Comparison of ENCODE assay signal across 20 cellular contexts in genomic region chr2:231877533-231878456, GRCh38. TPM values are rescaled to one million over a fixed set of nuclear protein-coding genes. Genes with fewer than 3 reads are reported as not detected.
A peak's percentile ranks its signal among the peaks of the same experiment; 100 is the strongest.
DNase-seq lines count a peak whose midpoint lies in the region; ATAC-seq, FAIRE-seq and TF ChIP-seq lines count a peak whose summit lies in the region.
"Had no signal": no experiment of that assay in that cellular context is flagged by ENCODE, and none has a peak within 500 bp of the region (broad histone marks: within the 10 kb centered on the region; RNA-seq: fewer than 3 reads in every experiment).

No MANE protein-coding gene starts in this region.

- H3K27ac ChIP-seq in CD4-positive, alpha-beta T cell (ENCODE audit: low read depth, low read length) = no peak overlapping the region

- no peaks in the 10 kb centered on the region for H3K36me3 Mint-ChIP-seq in CD4-positive, alpha-beta T cell (ENCODE audit: low read depth)
- H3K36me3 Mint-ChIP-seq: activated CD8-positive, alpha-beta memory T cell treated with anti-CD3 and anti-CD28 coated beads, Interleukin-2, amount 10 ng/mL, durations not matched to agents 7 days and 5 days; activated naive CD8-positive, alpha-beta T cell treated with anti-CD3 and anti-CD28 coated beads for 36 hours had no signal

- FAIRE-seq in urothelium cell line (lab: Jason Lieb, UNC) = no peak
- FAIRE-seq: GM18507 had no signal

- DNase-seq in activated effector memory CD4-positive, alpha-beta T cell treated with anti-CD3 and anti-CD28 coated beads, Interleukin-2, amount 50 U/mL, for 16 hours = peak; percentile 21
- no peak for DNase-seq in activated effector memory CD4-positive, alpha-beta T cell treated with Interleukin-2 at 50 U/mL for 16 hours
- DNase-seq in SK-MEL-5 (ENCODE audit: low read depth, low spot score) (peak; percentile 44), iris pigment epithelial cell (ENCODE audit: low read depth) (peak; percentile 53), urothelium cell line (ENCODE audit: low spot score) (peak; percentile 69), SW480 (ENCODE audit: low spot score) (no peak), amniotic stem cell (lab: John Stamatoyannopoulos, UW) (no peak)
- DNase-seq in CD4-positive, alpha-beta T cell = no peak
- DNase-seq: activated CD8-positive, alpha-beta memory T cell treated with anti-CD3 and anti-CD28 coated beads, Interleukin-2, amount 10 ng/mL, durations not matched to agents 7 days and 5 days; activated naive CD8-positive, alpha-beta T cell treated with anti-CD3 and anti-CD28 coated beads for 36 hours; EL; foreskin melanocyte; HFFc6; NCI-H1436; OCI-M1; stimulated activated CD4-positive, alpha-beta T cell treated with anti-CD3 and anti-CD28 coated beads, Interleukin-12 subunit alpha, Interleukin-12 subunit beta, amount 100 ng/mL, for 4 hours; T1000 had no signal

- in situ Hi-C loops in SK-MEL-5 (cut with HindIII; ENCODE audit: low pct_unique_long_range_greater_than_20kb, low sequenced_read_pairs) = no loop called here

- TF ChIP-seq CTCF in CD4-positive, alpha-beta T cell (IDR thresholded peaks at IDR 0.05) = no peak

- no peaks in the 10 kb centered on the region for H3K4me1 Mint-ChIP-seq in CD4-positive, alpha-beta T cell (ENCODE audit: low read depth)
- H3K4me1 Mint-ChIP-seq: activated CD8-positive, alpha-beta memory T cell treated with anti-CD3 and anti-CD28 coated beads, Interleukin-2, amount 10 ng/mL, durations not matched to agents 7 days and 5 days; activated naive CD8-positive, alpha-beta T cell treated with anti-CD3 and anti-CD28 coated beads for 36 hours had no signal

- no peak overlapping the region for H3K4me3 Mint-ChIP-seq in CD4-positive, alpha-beta T cell
- H3K4me3 Mint-ChIP-seq: activated CD8-positive, alpha-beta memory T cell treated with anti-CD3 and anti-CD28 coated beads, Interleukin-2, amount 10 ng/mL, durations not matched to agents 7 days and 5 days; activated naive CD8-positive, alpha-beta T cell treated with anti-CD3 and anti-CD28 coated beads for 36 hours; HFFc6; nephron had no signal

- POLR2A ChIA-PET in CD4-positive, alpha-beta T cell (lab: Charles Lee) = no interaction called here

- intact Hi-C loops in CD4-positive, alpha-beta T cell (cut with DNase I, micrococcal nuclease) = no loop called here

- peaks cover 15% of the 10 kb centered on the region for H3K27me3 ChIP-seq in CD4-positive, alpha-beta T cell (ENCODE audit: control insufficient read depth, insufficient read depth, low read length)

- H3K9me3 ChIP-seq in CD4-positive, alpha-beta T cell (ENCODE audit: control insufficient read depth, low read length) = no peaks in the 10 kb centered on the region

- H3K27me3 Mint-ChIP-seq in CD4-positive, alpha-beta T cell = peaks cover 52% of the 10 kb centered on the region

- no peak for ATAC-seq in CD4-positive, alpha-beta T cell (ENCODE audit: poor library complexity)
- ATAC-seq: activated CD8-positive, alpha-beta memory T cell treated with anti-CD3 and anti-CD28 coated beads, Interleukin-2, amount 10 ng/mL, durations not matched to agents 7 days and 5 days had no signal

- CTCF ChIA-PET in CD4-positive, alpha-beta T cell (lab: Charles Lee) = no interaction called here

- no peak overlapping the region for H3K27ac Mint-ChIP-seq in CD4-positive, alpha-beta T cell
- H3K27ac Mint-ChIP-seq: activated CD8-positive, alpha-beta memory T cell treated with anti-CD3 and anti-CD28 coated beads, Interleukin-2, amount 10 ng/mL, durations not matched to agents 7 days and 5 days; activated naive CD8-positive, alpha-beta T cell treated with anti-CD3 and anti-CD28 coated beads for 36 hours; HFFc6; nephron had no signal

- H3K9me3 Mint-ChIP-seq in CD4-positive, alpha-beta T cell = no peaks in the 10 kb centered on the region
- H3K9me3 Mint-ChIP-seq: activated naive CD8-positive, alpha-beta T cell treated with anti-CD3 and anti-CD28 coated beads for 36 hours; HFFc6; nephron had no signal

RNA-seq across cellular contexts. Expression of gene NPPC, which starts 48.4 kb away (rescaled TPM):
- 2.1 and 2.4 TPM in 2 replicates for total RNA-seq in SK-MEL-5 (2014; rRNA removed; shearing (Covaris generic))
- polyA plus RNA-seq in SK-MEL-5 (2015; cell fraction: cytosol; rRNA removed) = 19.2 and 22.0 TPM in 2 replicates
- 8.1 and 9.8 TPM in 2 replicates for polyA plus RNA-seq in SK-MEL-5 (2015; cell fraction: nucleus; rRNA removed)
- total RNA-seq in CD4-positive, alpha-beta T cell = under 1 TPM in 1 of 2 experiments, not detected in 1; 0.34 TPM
- total RNA-seq: activated CD8-positive, alpha-beta memory T cell treated with anti-CD3 and anti-CD28 coated beads, Interleukin-2, amount 10 ng/mL, durations not matched to agents 7 days and 5 days; dermis microvascular lymphatic vessel endothelial cell; HFFc6 had no signal

Comparison
In these comparisons a context has a peak if more than half of its experiments do, and no peak if none do; other contexts are left out.
1. DNase-seq: peak in activated effector memory CD4-positive, alpha-beta T cell treated with anti-CD3 and anti-CD28 coated beads, Interleukin-2, amount 50 U/mL, for 16 hours (single experiment), SK-MEL-5 (single experiment), iris pigment epithelial cell (single experiment) and urothelium cell line (single experiment); none in activated effector memory CD4-positive, alpha-beta T cell treated with Interleukin-2 at 50 U/mL for 16 hours (single experiment), SW480 (single experiment), amniotic stem cell (single experiment) and CD4-positive, alpha-beta T cell (0 of 10).